1 cellular context compared by ENCODE assay signal in the genomic region with DNA sequence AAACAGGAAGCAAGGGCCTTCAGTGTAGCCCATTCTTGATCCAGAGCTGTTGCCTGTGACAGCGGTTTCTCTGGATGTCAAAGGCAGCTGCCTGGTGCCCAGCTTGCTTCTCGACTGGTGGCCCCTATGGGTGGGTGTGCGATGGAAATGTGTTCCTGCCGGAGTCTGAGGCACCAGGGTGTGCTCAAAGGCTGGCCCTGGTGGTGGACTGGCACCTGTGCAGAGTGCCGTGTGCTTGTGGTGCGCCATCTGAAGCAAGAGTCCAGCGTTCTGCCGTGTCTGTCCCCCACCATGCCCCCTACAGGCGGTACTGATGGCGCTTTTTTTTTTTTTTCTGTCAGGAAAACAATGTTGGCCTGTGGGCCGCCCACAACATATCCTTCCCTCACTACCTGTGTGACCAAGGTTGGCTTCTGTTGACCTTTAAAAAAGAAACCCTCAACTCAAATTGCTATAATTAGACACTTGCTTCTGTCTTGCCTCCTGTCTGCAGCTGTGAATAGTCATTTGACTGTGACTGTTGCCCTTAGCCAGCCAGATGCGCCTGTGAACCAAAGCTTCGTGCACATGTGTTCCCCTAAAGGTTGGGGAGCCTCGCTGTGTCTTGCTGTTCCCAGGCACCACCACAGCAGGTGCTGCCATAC.
TF ChIP-seq lines count a peak whose summit lies in the region.

No MANE protein-coding gene starts in this region.

TF ChIP-seq in HepG2, 621 proteins besides CTCF, POLR2A, EP300 and RAD21 (continued from another document):
- no peak for TF ChIP-seq MLXIP (CRISPR knock-in tag; IDR thresholded peaks at IDR 0.05; ENCODE audit: borderline replicate concordance)
- TF ChIP-seq MZF1 (CRISPR knock-in tag; IDR thresholded peaks at IDR 0.05; ENCODE audit: borderline replicate concordance), result no peak
- no peak for TF ChIP-seq JUND (CRISPR knock-in tag; IDR thresholded peaks at IDR 0.05)
- TF ChIP-seq ZNF33B (CRISPR knock-in tag; IDR thresholded peaks at IDR 0.05), result no peak
- no peak for TF ChIP-seq KMT2A (CRISPR knock-in tag; IDR thresholded peaks at IDR 0.05)
- TF ChIP-seq SKI (IDR thresholded peaks at IDR 0.05; ENCODE audit: partially characterized antibody), result no peak
- TF ChIP-seq ZNF235 (CRISPR knock-in tag; IDR thresholded peaks at IDR 0.05; ENCODE audit: borderline replicate concordance), result no peak
- TF ChIP-seq, protein P1, sequence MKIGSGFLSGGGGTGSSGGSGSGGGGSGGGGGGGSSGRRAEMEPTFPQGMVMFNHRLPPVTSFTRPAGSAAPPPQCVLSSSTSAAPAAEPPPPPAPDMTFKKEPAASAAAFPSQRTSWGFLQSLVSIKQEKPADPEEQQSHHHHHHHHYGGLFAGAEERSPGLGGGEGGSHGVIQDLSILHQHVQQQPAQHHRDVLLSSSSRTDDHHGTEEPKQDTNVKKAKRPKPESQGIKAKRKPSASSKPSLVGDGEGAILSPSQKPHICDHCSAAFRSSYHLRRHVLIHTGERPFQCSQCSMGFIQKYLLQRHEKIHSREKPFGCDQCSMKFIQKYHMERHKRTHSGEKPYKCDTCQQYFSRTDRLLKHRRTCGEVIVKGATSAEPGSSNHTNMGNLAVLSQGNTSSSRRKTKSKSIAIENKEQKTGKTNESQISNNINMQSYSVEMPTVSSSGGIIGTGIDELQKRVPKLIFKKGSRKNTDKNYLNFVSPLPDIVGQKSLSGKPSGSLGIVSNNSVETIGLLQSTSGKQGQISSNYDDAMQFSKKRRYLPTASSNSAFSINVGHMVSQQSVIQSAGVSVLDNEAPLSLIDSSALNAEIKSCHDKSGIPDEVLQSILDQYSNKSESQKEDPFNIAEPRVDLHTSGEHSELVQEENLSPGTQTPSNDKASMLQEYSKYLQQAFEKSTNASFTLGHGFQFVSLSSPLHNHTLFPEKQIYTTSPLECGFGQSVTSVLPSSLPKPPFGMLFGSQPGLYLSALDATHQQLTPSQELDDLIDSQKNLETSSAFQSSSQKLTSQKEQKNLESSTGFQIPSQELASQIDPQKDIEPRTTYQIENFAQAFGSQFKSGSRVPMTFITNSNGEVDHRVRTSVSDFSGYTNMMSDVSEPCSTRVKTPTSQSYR (CRISPR knock-in tag; IDR thresholded peaks at IDR 0.05; ENCODE audit: borderline replicate concordance), result no peak
- TF ChIP-seq THAP11 (CRISPR knock-in tag; IDR thresholded peaks at IDR 0.05), result no peak
- TF ChIP-seq SATB2 (CRISPR knock-in tag; IDR thresholded peaks at IDR 0.05), result no peak
- TF ChIP-seq RFX3 (CRISPR knock-in tag; IDR thresholded peaks at IDR 0.05), result no peak
- no peak for TF ChIP-seq ZMYM4 (CRISPR knock-in tag; IDR thresholded peaks at IDR 0.05)
- no peak for TF ChIP-seq SKIL (CRISPR knock-in tag; IDR thresholded peaks at IDR 0.05; ENCODE audit: borderline replicate concordance)
- no peak for TF ChIP-seq ZNF10 (CRISPR knock-in tag; IDR thresholded peaks at IDR 0.05; ENCODE audit: borderline replicate concordance, low read depth)
- TF ChIP-seq SPEN (CRISPR knock-in tag; IDR thresholded peaks at IDR 0.05; ENCODE audit: low read depth), result no peak
- no peak for TF ChIP-seq SIX4 (CRISPR knock-in tag; IDR thresholded peaks at IDR 0.05)
- 0 out of 2 replicates have a peak, but pooled peaks have one; percentile 17 for TF ChIP-seq KDM2A (CRISPR knock-in tag; IDR thresholded peaks at IDR 0.05; ENCODE audit: borderline replicate concordance, low read depth)
- peak; percentile 55 for TF ChIP-seq U2AF1 (optimal IDR thresholded peaks at IDR 0.05; ENCODE audit: low read depth, low read length)
- TF ChIP-seq ZNF549 (CRISPR knock-in tag; IDR thresholded peaks at IDR 0.05), result no peak
- TF ChIP-seq YEATS4 (CRISPR knock-in tag; IDR thresholded peaks at IDR 0.05; ENCODE audit: borderline replicate concordance), result 0 out of 2 replicates have a peak, but pooled peaks have one; percentile 25
- TF ChIP-seq ZNF468 (CRISPR knock-in tag; IDR thresholded peaks at IDR 0.05), result no peak
- TF ChIP-seq HNRNPL (IDR thresholded peaks at IDR 0.05; ENCODE audit: low read depth, low read length), result peak; percentile 46; the same call in 1 of the 2 replicates
- no peak for TF ChIP-seq ZNF713 (CRISPR knock-in tag; IDR thresholded peaks at IDR 0.05)
- no peak for TF ChIP-seq NFIB (CRISPR knock-in tag; IDR thresholded peaks at IDR 0.05; ENCODE audit: borderline replicate concordance)
- TF ChIP-seq PRDM15 (CRISPR knock-in tag; IDR thresholded peaks at IDR 0.05), result no peak
